In genomic region chr2:8236391-8236790, GRCh38 we compare ENCODE assay signal across 1 cellular context.
TF ChIP-seq lines count a peak whose summit lies in the region.

No MANE protein-coding gene starts in this region.

TF ChIP-seq in H1, 55 proteins besides CTCF, POLR2A, EP300 and RAD21:
- TF ChIP-seq E2F6 (IDR thresholded peaks at IDR 0.05): no peak
- TF ChIP-seq TBP (IDR thresholded peaks at IDR 0.05; ENCODE audit: low read depth, low read length): no peak
- TF ChIP-seq SP4 (IDR thresholded peaks at IDR 0.05; ENCODE audit: low read length): no peak
- TF ChIP-seq EGR1 (IDR thresholded peaks at IDR 0.05; ENCODE audit: borderline replicate concordance, low read depth, low read length): no peak
- TF ChIP-seq CHD2 (IDR thresholded peaks at IDR 0.05; ENCODE audit: low read length): no peak
